Comparison of ENCODE assay signal across 19 cellular contexts in the genomic region with DNA sequence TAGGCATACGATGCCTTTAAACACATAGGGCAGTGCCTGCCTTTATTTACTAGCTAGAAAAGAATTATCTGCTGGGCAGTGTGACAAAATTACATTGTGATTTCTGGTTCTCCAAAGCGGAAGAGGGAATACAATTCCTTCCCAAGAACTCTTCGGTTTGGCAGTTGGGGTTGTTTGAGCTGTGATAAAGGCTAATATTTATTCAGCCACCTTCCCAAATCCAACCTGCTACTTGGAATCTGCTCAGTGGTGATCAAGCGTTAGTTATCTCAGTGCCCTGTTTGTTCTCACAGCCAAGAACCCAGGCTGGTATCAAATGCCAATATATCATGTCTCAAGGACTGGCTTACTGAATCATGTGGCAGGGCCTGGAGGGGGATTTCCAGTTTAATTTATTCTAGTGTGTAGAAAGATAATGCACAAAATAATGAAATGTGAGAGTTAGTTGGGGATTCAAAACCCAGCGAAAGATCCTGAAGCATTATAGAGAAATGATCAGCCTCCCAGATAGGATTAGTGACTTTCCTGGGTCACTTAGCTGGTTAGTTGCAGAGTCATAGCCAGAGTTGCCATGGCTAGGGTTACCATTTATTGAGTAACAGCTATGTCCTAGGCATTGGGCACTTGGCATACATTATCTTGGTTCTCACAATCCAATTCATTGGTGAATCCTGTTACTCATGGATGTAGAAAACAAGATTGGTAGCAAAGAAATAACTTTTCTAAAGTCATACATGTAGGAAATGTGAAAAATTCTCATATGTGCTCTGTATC.
"Had no signal": no experiment of that assay in that cellular context is flagged by ENCODE, and none has a peak within 500 bp of the region (broad histone marks: within the 10 kb centered on the region; RNA-seq: fewer than 3 reads in every experiment).

No MANE protein-coding gene starts in this region.

- H3K27ac ChIP-seq: ascending aorta, cardiac muscle cell, foreskin keratinocyte, left ventricle myocardium inferior had no signal

- H3K9me3 ChIP-seq: ascending aorta had no signal

- H3K4me3 ChIP-seq: ascending aorta, cardiac muscle cell, left ventricle myocardium inferior had no signal

- H3K4me1 ChIP-seq: ascending aorta, foreskin keratinocyte, left ventricle myocardium inferior had no signal

- ATAC-seq: foreskin keratinocyte; sciatic nerve; stimulated activated memory B cell treated with anti-CD40 and anti-IgM and Interleukin-4, amounts not matched to agents 10 μg/mL and 1 μg/mL and 100 μg/mL, for 72 hours had no signal

- H3K36me3 ChIP-seq: ascending aorta, cardiac muscle cell, left ventricle myocardium inferior had no signal

- H3K27me3 ChIP-seq: ascending aorta, cardiac muscle cell, foreskin keratinocyte had no signal

- DNase-seq: activated CD4-positive, alpha-beta T cell treated with anti-CD3 and anti-CD28 coated beads, Interleukin-2, amount 50 U/mL, for 1 hour; activated CD8-positive, alpha-beta memory T cell treated with anti-CD3 and anti-CD28 coated beads for 24 hours; activated CD8-positive, alpha-beta memory T cell treated with anti-CD3 and anti-CD28 coated beads, Interleukin-2, amount 50 U/mL, for 48 hours; activated effector memory CD4-positive, alpha-beta T cell treated with Interleukin-2 at 50 U/mL for 16 hours; activated naive CD4-positive, alpha-beta T cell treated with anti-CD3 and anti-CD28 coated beads, Interleukin-2, amount 10 ng/mL, durations not matched to agents 7 days and 5 days; activated T-cell treated with anti-CD3 and anti-CD28 coated beads, Interleukin-2, amount 50 U/mL, for 48 hours; foreskin keratinocyte; glutamatergic neuron; kidney; left ventricle myocardium inferior; mammary epithelial cell; midbrain; stimulated activated CD4-positive, alpha-beta T cell treated with anti-CD3 and anti-CD28 coated beads, Interleukin-4, amount 100 ng/mL, for 4 hours; T-helper 1 cell; T-helper 9 cell had no signal
